Comparison of ENCODE assay signal across 1 cellular context in genomic region chr4:153533387-153533786, GRCh38.
TF ChIP-seq lines count a peak whose summit lies in the region.

No MANE protein-coding gene starts in this region.

TF ChIP-seq in HepG2, 621 proteins besides CTCF, POLR2A, EP300 and RAD21 (continued from another document):
- TF ChIP-seq, protein P1, sequence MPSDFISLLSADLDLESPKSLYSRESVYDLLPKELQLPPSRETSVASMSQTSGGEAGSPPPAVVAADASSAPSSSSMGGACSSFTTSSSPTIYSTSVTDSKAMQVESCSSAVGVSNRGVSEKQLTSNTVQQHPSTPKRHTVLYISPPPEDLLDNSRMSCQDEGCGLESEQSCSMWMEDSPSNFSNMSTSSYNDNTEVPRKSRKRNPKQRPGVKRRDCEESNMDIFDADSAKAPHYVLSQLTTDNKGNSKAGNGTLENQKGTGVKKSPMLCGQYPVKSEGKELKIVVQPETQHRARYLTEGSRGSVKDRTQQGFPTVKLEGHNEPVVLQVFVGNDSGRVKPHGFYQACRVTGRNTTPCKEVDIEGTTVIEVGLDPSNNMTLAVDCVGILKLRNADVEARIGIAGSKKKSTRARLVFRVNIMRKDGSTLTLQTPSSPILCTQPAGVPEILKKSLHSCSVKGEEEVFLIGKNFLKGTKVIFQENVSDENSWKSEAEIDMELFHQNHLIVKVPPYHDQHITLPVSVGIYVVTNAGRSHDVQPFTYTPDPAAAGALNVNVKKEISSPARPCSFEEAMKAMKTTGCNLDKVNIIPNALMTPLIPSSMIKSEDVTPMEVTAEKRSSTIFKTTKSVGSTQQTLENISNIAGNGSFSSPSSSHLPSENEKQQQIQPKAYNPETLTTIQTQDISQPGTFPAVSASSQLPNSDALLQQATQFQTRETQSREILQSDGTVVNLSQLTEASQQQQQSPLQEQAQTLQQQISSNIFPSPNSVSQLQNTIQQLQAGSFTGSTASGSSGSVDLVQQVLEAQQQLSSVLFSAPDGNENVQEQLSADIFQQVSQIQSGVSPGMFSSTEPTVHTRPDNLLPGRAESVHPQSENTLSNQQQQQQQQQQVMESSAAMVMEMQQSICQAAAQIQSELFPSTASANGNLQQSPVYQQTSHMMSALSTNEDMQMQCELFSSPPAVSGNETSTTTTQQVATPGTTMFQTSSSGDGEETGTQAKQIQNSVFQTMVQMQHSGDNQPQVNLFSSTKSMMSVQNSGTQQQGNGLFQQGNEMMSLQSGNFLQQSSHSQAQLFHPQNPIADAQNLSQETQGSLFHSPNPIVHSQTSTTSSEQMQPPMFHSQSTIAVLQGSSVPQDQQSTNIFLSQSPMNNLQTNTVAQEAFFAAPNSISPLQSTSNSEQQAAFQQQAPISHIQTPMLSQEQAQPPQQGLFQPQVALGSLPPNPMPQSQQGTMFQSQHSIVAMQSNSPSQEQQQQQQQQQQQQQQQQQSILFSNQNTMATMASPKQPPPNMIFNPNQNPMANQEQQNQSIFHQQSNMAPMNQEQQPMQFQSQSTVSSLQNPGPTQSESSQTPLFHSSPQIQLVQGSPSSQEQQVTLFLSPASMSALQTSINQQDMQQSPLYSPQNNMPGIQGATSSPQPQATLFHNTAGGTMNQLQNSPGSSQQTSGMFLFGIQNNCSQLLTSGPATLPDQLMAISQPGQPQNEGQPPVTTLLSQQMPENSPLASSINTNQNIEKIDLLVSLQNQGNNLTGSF (CRISPR knock-in tag; IDR thresholded peaks at IDR 0.05) = no peak
- TF ChIP-seq NCOR1 (IDR thresholded peaks at IDR 0.05; ENCODE audit: borderline replicate concordance, low read length) = no peak
- no peak for TF ChIP-seq ZNF160 (CRISPR knock-in tag; IDR thresholded peaks at IDR 0.05)
- TF ChIP-seq SRSF9 (IDR thresholded peaks at IDR 0.05; ENCODE audit: borderline replicate concordance, insufficient read depth, low read depth, low read length, poor library complexity, severe bottlenecking) = no peak
- TF ChIP-seq ZFP1 (CRISPR knock-in tag; IDR thresholded peaks at IDR 0.05) = no peak
- TF ChIP-seq ZMAT5 (CRISPR knock-in tag; IDR thresholded peaks at IDR 0.05; ENCODE audit: borderline replicate concordance, low read depth) = no peak
